ENCODE assay signal across 8 cellular contexts in the genomic region with DNA sequence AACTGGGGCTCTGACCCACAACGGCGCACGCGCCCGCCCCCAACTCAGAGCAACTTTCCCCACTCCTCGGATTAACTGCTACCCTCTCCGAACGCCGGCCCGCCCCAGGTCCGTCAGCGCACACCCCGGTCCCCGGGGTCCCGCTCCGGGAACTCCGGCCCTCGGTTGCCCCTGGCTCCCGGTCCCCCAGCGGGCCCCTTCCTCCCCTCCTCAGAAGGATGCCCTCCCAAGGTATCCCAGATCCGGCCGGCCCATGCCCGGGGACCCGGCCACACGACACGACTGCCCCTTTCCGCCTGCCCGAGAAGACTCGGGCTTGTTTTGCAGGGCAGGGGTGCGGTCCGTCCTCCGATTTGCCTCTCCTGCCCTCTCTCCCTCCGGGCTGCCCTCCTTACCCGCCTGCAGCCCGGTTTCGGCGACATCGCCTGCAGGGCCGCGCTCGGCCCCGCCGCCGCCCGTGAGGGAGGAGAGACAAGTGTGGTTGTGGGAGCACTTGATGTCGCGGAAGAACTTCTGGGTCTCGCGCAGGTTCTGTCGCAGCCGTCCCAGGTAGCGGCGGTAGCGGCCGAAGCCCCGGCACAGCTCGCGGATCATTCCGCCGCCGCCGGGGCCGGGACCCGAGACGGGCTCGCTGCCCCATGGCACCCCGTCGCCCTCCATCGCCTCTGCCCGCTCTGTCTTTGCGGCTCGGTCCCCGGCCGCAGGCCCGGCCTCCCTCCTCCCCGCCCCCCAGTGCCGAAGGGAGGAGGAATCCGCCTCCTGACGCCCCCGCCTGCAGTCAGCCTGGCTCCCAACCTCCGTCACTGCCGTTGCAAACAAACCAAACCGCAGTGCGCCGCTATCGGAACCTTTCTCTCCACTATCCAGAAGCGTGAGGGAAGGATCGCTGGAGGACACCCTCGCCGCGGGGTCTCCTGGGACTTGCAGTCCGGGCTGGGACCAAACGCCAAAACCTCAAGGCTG. TPM values are rescaled to one million over a fixed set of nuclear protein-coding genes. Genes with fewer than 3 reads are reported as not detected.
A peak's percentile ranks its signal among the peaks of the same experiment; 100 is the strongest.
DNase-seq lines count a peak whose midpoint lies in the region; ATAC-seq and TF ChIP-seq lines count a peak whose summit lies in the region.

A gene with protein sequence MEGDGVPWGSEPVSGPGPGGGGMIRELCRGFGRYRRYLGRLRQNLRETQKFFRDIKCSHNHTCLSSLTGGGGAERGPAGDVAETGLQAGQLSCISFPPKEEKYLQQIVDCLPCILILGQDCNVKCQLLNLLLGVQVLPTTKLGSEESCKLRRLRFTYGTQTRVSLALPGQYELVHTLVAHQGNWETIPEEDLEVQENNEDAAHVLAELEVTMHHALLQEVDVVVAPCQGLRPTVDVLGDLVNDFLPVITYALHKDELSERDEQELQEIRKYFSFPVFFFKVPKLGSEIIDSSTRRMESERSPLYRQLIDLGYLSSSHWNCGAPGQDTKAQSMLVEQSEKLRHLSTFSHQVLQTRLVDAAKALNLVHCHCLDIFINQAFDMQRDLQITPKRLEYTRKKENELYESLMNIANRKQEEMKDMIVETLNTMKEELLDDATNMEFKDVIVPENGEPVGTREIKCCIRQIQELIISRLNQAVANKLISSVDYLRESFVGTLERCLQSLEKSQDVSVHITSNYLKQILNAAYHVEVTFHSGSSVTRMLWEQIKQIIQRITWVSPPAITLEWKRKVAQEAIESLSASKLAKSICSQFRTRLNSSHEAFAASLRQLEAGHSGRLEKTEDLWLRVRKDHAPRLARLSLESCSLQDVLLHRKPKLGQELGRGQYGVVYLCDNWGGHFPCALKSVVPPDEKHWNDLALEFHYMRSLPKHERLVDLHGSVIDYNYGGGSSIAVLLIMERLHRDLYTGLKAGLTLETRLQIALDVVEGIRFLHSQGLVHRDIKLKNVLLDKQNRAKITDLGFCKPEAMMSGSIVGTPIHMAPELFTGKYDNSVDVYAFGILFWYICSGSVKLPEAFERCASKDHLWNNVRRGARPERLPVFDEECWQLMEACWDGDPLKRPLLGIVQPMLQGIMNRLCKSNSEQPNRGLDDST (minus strand): TSS at position 827 of the 963 bp plus-strand sequence. CDS start 167 bp downstream, at position 660.

- POLR2A ChIA-PET in activated CD4-positive, alpha-beta memory T cell treated with anti-CD3 and anti-CD28 coated beads for 36 hours (lab: Charles Lee): interaction anchor here (0.6 to 2.4 kb wide), 6 partner anchors 12 to 90 kb away, joined by 3 to 14 read pairs (median 4); a partner anchor contains a TSS

- intact Hi-C loops in activated CD4-positive, alpha-beta memory T cell treated with anti-CD3 and anti-CD28 coated beads for 36 hours (cut with micrococcal nuclease): loop anchor here (1.0 to 5.0 kb wide), 5 partner anchors 12 to 421 kb away; a partner anchor contains a TSS

- peak within 1 kb of the TSS; percentile 91 for H3K27ac Mint-ChIP-seq in activated CD4-positive, alpha-beta memory T cell treated with anti-CD3 and anti-CD28 coated beads for 36 hours

- ATAC-seq in GM19372 (IDR thresholded peaks at IDR 0.05; ENCODE audit: low read depth, unreplicated experiment) (peak; percentile 68), HG03565 (IDR thresholded peaks at IDR 0.05; ENCODE audit: unreplicated experiment) (peak; percentile 84)

- CTCF ChIA-PET in activated CD4-positive, alpha-beta memory T cell treated with anti-CD3 and anti-CD28 coated beads for 36 hours (lab: Charles Lee): interaction anchor here (0.8 to 2.4 kb wide), 4 partner anchors 19 to 70 kb away, joined by 4 to 8 read pairs (median 4); no protein-coding TSS in a partner anchor

- TF ChIP-seq CTCF in C4-2B (conservative IDR thresholded peaks at IDR 0.05) (no peak), liver (IDR thresholded peaks at IDR 0.05; ENCODE audit: low read depth, low read length, missing input control) (peak; percentile 4)

- TF ChIP-seq RAD21 in liver (IDR thresholded peaks at IDR 0.05): peak; percentile 27 to 41

- DNase-seq in NCI-H774 (lab: John Stamatoyannopoulos, UW): peak; percentile 94
- peak; percentile 96 for DNase-seq in activated CD4-positive, alpha-beta memory T cell treated with anti-CD3 and anti-CD28 coated beads for 36 hours
- peak; percentile 92 to 97 for DNase-seq in dermis microvascular lymphatic vessel endothelial cell (ENCODE audit: low read depth in 2 of 2)
- peak; percentile 89 for DNase-seq in stimulated activated CD4-positive, alpha-beta T cell treated with anti-CD3 and anti-CD28 coated beads, Interleukin-4, amount 100 ng/mL, for 1 hour

- H3K9ac ChIP-seq in liver (ENCODE audit: low read depth in 1 of 2, low read length in 2 of 2): peak within 1 kb of the TSS; percentile 47 to 88

- H3K9me3 ChIP-seq in liver (ENCODE audit: control insufficient read depth in 4 of 4, low read length in 3 of 4): no peaks in the 10 kb centered on the region

- peak within 1 kb of the TSS; percentile 76 to 93 (median 87) for H3K4me3 ChIP-seq in liver (ENCODE audit: low read depth in 1 of 3, low read length in 3 of 3)

- peaks cover 48% of the 10 kb centered on the region for H3K4me1 Mint-ChIP-seq in activated CD4-positive, alpha-beta memory T cell treated with anti-CD3 and anti-CD28 coated beads for 36 hours (ENCODE audit: low read depth)

- no peaks in the 10 kb centered on the region for H3K27me3 Mint-ChIP-seq in activated CD4-positive, alpha-beta memory T cell treated with anti-CD3 and anti-CD28 coated beads for 36 hours

- H3K9me3 Mint-ChIP-seq in activated CD4-positive, alpha-beta memory T cell treated with anti-CD3 and anti-CD28 coated beads for 36 hours: no peaks in the 10 kb centered on the region

- H3K4me1 ChIP-seq in liver (ENCODE audit: control insufficient read depth in 4 of 4, insufficient read depth in 4 of 4, low read length in 3 of 4): peaks cover 3 to 12% (median 5%) of the 10 kb centered on the region in 4 donors

- H3K36me3 ChIP-seq in liver (ENCODE audit: control insufficient read depth in 4 of 4, insufficient read depth in 3 of 4, low read depth in 1 of 4, low read length in 3 of 4): no peaks in the 10 kb centered on the region

- under 1% methylated on average over 93 of the region's 93 CpGs for WGBS in liver

- peaks cover 3% of the 10 kb centered on the region for H3K36me3 Mint-ChIP-seq in activated CD4-positive, alpha-beta memory T cell treated with anti-CD3 and anti-CD28 coated beads for 36 hours

- H3K27me3 ChIP-seq in liver (ENCODE audit: control insufficient read depth in 4 of 4, insufficient read depth in 4 of 4, low read length in 3 of 4): no peaks in the 10 kb centered on the region

- peak within 1 kb of the TSS; percentile 92 for H3K4me3 Mint-ChIP-seq in activated CD4-positive, alpha-beta memory T cell treated with anti-CD3 and anti-CD28 coated beads for 36 hours

- H3K27ac ChIP-seq in C4-2B (peak within 1 kb of the TSS; percentile 81), liver (ENCODE audit: low read depth in 1 of 2, low read length in 2 of 2) (peak within 1 kb of the TSS; percentile 78 to 92)

TF ChIP-seq in liver, 16 proteins besides CTCF, POLR2A, EP300 and RAD21 (continues in another document):
- TF ChIP-seq, protein P1, sequence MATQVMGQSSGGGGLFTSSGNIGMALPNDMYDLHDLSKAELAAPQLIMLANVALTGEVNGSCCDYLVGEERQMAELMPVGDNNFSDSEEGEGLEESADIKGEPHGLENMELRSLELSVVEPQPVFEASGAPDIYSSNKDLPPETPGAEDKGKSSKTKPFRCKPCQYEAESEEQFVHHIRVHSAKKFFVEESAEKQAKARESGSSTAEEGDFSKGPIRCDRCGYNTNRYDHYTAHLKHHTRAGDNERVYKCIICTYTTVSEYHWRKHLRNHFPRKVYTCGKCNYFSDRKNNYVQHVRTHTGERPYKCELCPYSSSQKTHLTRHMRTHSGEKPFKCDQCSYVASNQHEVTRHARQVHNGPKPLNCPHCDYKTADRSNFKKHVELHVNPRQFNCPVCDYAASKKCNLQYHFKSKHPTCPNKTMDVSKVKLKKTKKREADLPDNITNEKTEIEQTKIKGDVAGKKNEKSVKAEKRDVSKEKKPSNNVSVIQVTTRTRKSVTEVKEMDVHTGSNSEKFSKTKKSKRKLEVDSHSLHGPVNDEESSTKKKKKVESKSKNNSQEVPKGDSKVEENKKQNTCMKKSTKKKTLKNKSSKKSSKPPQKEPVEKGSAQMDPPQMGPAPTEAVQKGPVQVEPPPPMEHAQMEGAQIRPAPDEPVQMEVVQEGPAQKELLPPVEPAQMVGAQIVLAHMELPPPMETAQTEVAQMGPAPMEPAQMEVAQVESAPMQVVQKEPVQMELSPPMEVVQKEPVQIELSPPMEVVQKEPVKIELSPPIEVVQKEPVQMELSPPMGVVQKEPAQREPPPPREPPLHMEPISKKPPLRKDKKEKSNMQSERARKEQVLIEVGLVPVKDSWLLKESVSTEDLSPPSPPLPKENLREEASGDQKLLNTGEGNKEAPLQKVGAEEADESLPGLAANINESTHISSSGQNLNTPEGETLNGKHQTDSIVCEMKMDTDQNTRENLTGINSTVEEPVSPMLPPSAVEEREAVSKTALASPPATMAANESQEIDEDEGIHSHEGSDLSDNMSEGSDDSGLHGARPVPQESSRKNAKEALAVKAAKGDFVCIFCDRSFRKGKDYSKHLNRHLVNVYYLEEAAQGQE (IDR thresholded peaks at IDR 0.05): peak; percentile 67
- peak; percentile 64 for TF ChIP-seq SP1 (IDR thresholded peaks at IDR 0.05)
- TF ChIP-seq HNF4A (conservative IDR thresholded peaks at IDR 0.05): no peak
- TF ChIP-seq, protein P2, sequence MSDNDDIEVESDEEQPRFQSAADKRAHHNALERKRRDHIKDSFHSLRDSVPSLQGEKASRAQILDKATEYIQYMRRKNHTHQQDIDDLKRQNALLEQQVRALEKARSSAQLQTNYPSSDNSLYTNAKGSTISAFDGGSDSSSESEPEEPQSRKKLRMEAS (IDR thresholded peaks at IDR 0.05): no peak
- TF ChIP-seq, protein P3, sequence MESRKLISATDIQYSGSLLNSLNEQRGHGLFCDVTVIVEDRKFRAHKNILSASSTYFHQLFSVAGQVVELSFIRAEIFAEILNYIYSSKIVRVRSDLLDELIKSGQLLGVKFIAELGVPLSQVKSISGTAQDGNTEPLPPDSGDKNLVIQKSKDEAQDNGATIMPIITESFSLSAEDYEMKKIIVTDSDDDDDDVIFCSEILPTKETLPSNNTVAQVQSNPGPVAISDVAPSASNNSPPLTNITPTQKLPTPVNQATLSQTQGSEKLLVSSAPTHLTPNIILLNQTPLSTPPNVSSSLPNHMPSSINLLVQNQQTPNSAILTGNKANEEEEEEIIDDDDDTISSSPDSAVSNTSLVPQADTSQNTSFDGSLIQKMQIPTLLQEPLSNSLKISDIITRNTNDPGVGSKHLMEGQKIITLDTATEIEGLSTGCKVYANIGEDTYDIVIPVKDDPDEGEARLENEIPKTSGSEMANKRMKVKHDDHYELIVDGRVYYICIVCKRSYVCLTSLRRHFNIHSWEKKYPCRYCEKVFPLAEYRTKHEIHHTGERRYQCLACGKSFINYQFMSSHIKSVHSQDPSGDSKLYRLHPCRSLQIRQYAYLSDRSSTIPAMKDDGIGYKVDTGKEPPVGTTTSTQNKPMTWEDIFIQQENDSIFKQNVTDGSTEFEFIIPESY (IDR thresholded peaks at IDR 0.05): peak; percentile 33
- peak; percentile 89 for TF ChIP-seq YY1 (IDR thresholded peaks at IDR 0.05)
- TF ChIP-seq RXRA (IDR thresholded peaks at IDR 0.05): peak; percentile 45 to 55

RNA-seq across cellular contexts. Expression of the gene that starts here (rescaled TPM):
- 1 to 10 TPM; 9.0 to 9.8 TPM for total RNA-seq in activated CD4-positive, alpha-beta memory T cell treated with anti-CD3 and anti-CD28 coated beads for 36 hours
- total RNA-seq in dermis microvascular lymphatic vessel endothelial cell (9.8 and 11.3 TPM in 2 replicates), liver (1 to 10 TPM; 4.1 to 9.9 TPM)
- 1 to 10 TPM; 1.5 to 1.9 TPM for polyA plus RNA-seq in liver

Comparison
In these comparisons a context has a peak if more than half of its experiments do, and no peak if none do; other contexts are left out.
1. Peak in every context shown above with its lines: DNase-seq, ATAC-seq, H3K4me3 ChIP-seq and H3K27ac ChIP-seq.